In the genomic region with DNA sequence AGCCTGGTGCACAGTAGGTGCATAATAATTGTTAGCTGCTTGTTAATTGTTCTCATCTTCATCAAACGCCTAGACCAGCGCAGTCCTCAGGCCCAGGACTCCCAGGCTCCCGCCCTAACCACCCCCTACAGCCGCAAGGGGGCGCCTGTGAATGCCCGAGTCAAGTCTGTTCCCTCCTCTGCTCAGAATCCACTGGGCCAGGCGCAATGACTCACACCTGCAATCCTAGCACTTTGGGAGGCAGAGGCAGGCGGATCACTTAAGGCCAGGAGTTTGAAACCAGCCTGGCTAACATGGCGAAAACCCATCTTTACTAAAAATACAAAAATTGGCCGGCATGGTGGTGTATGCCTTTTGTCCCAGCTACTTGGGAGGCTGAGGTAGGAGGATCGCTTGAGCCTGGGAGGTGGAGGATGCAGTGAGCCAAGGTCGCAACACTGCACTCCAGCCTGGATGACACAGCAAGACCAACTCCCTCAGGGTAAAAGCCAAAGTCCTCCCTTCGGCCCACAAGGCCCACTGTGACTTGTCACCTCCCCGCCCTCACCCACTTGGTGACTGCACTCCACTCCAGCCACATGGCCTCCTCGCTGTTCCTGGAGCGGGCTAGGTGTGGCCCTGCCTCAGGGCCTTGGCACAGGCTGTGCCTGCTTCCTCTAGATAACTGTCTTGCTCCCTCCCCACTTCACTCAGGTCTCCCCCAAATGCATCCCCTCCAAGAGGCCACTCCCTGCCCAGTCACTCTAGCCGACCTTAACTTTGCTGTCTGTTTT, we compare ENCODE assay signal across 8 cellular contexts. TPM values are rescaled to one million over a fixed set of nuclear protein-coding genes. Genes with fewer than 3 reads are reported as not detected.
DNase-seq lines count a peak whose midpoint lies in the region; ATAC-seq and TF ChIP-seq lines count a peak whose summit lies in the region.

No MANE protein-coding gene starts in this region.

- H3K27me3 ChIP-seq in CD4-positive, alpha-beta T cell (ENCODE audit: control insufficient read depth, insufficient read depth, low read length): no peaks in the 10 kb centered on the region
- H3K27me3 ChIP-seq in cardiac muscle cell: no peaks in the 10 kb centered on the region

- DNase-seq in CD4-positive, alpha-beta T cell: peak; percentile 37 to 67 (median 50)
- DNase-seq in HT1080 (ENCODE audit: low read depth): peak; percentile 84
- DNase-seq in activated naive CD4-positive, alpha-beta T cell treated with anti-CD3 and anti-CD28 coated beads for 36 hours: peak; percentile 74
- DNase-seq in cardiac muscle cell (ENCODE audit: low read depth in 1 of 2, low spot score in 1 of 2): peak; percentile 73 to 88
- DNase-seq in sciatic nerve (ENCODE audit: low spot score): peak; percentile 80

- H3K36me3 ChIP-seq in cardiac muscle cell: peaks cover 6% of the 10 kb centered on the region

- peak; percentile 75 for ATAC-seq in CD4-positive, alpha-beta T cell (ENCODE audit: poor library complexity)
- peak; percentile 99 for ATAC-seq in SK-N-SH treated with all-trans-retinoic acid at 6 μM for 48 hours
- ATAC-seq in sciatic nerve: peak; percentile 63
- ATAC-seq in HG02588 (IDR thresholded peaks at IDR 0.05; ENCODE audit: unreplicated experiment): no peak
- ATAC-seq in HG03520 (IDR thresholded peaks at IDR 0.05; ENCODE audit: unreplicated experiment): no peak

- peaks cover 9% of the 10 kb centered on the region for H3K4me1 ChIP-seq in cardiac muscle cell (ENCODE audit: low read depth)

- TF ChIP-seq CTCF in CD4-positive, alpha-beta T cell (IDR thresholded peaks at IDR 0.05): peak; percentile 58
- TF ChIP-seq CTCF in cardiac muscle cell (IDR thresholded peaks at IDR 0.05; ENCODE audit: low read depth, low read length): peak; percentile 74

- H3K27me3 Mint-ChIP-seq in CD4-positive, alpha-beta T cell: no peaks in the 10 kb centered on the region
- H3K27me3 Mint-ChIP-seq in activated naive CD4-positive, alpha-beta T cell treated with anti-CD3 and anti-CD28 coated beads for 36 hours (ENCODE audit: low read depth): no peaks in the 10 kb centered on the region

- H3K9me3 ChIP-seq in CD4-positive, alpha-beta T cell (ENCODE audit: control insufficient read depth, low read length): no peaks in the 10 kb centered on the region
- no peaks in the 10 kb centered on the region for H3K9me3 ChIP-seq in cardiac muscle cell (ENCODE audit: low read depth)

- H3K4me1 Mint-ChIP-seq in CD4-positive, alpha-beta T cell (ENCODE audit: low read depth): no peaks in the 10 kb centered on the region
- no peaks in the 10 kb centered on the region for H3K4me1 Mint-ChIP-seq in activated naive CD4-positive, alpha-beta T cell treated with anti-CD3 and anti-CD28 coated beads for 36 hours (ENCODE audit: low read depth)

- no peak overlapping the region for H3K27ac Mint-ChIP-seq in CD4-positive, alpha-beta T cell
- H3K27ac Mint-ChIP-seq in activated naive CD4-positive, alpha-beta T cell treated with anti-CD3 and anti-CD28 coated beads for 36 hours: no peak overlapping the region

- H3K4me3 ChIP-seq in cardiac muscle cell: no peak overlapping the region

- intact Hi-C loops in CD4-positive, alpha-beta T cell (cut with DNase I, micrococcal nuclease): loop anchor here (1.0 to 2.0 kb wide), 2 partner anchors 90 to 91 kb away; no protein-coding TSS in a partner anchor
- intact Hi-C loops in activated naive CD4-positive, alpha-beta T cell treated with anti-CD3 and anti-CD28 coated beads for 36 hours (cut with micrococcal nuclease): loop anchor here (1.0 kb wide), 1 partner anchor 91 kb away; no protein-coding TSS in a partner anchor
- intact Hi-C loops in sciatic nerve (cut with DNase I): no loop called here

- CTCF ChIA-PET in CD4-positive, alpha-beta T cell (lab: Charles Lee): no interaction called here
- CTCF ChIA-PET in activated naive CD4-positive, alpha-beta T cell treated with anti-CD3 and anti-CD28 coated beads for 36 hours (lab: Charles Lee): no interaction called here

- H3K9me3 Mint-ChIP-seq in CD4-positive, alpha-beta T cell: no peaks in the 10 kb centered on the region
- no peaks in the 10 kb centered on the region for H3K9me3 Mint-ChIP-seq in activated naive CD4-positive, alpha-beta T cell treated with anti-CD3 and anti-CD28 coated beads for 36 hours

- POLR2A ChIA-PET in CD4-positive, alpha-beta T cell (lab: Charles Lee): no interaction called here

- H3K36me3 Mint-ChIP-seq in CD4-positive, alpha-beta T cell (ENCODE audit: low read depth): peaks cover 30% of the 10 kb centered on the region
- peaks cover 5% of the 10 kb centered on the region for H3K36me3 Mint-ChIP-seq in activated naive CD4-positive, alpha-beta T cell treated with anti-CD3 and anti-CD28 coated beads for 36 hours (ENCODE audit: low read depth)

- H3K27ac ChIP-seq in CD4-positive, alpha-beta T cell (ENCODE audit: low read depth, low read length): no peak overlapping the region
- H3K27ac ChIP-seq in cardiac muscle cell: no peak overlapping the region

- no peak overlapping the region for H3K4me3 Mint-ChIP-seq in CD4-positive, alpha-beta T cell
- H3K4me3 Mint-ChIP-seq in activated naive CD4-positive, alpha-beta T cell treated with anti-CD3 and anti-CD28 coated beads for 36 hours: no peak overlapping the region

TF ChIP-seq in SK-N-SH treated with all-trans-retinoic acid at 6 μM for 48 hours, 23 proteins besides CTCF, POLR2A, EP300 and RAD21:
- TF ChIP-seq BACH2 (CRISPR knock-in tag; IDR thresholded peaks at IDR 0.05; ENCODE audit: borderline replicate concordance) (no peak), ZC3H10 (CRISPR knock-in tag; IDR thresholded peaks at IDR 0.05) (no peak), ZNF70 (CRISPR knock-in tag; IDR thresholded peaks at IDR 0.05) (no peak)
TF ChIP-seq in SK-N-SH treated with all-trans-retinoic acid at 6 μM for 48 hours: peak in this region for 0.

RNA-seq across cellular contexts. Expression of gene ZNF653, which starts 9.1 kb away (rescaled TPM):
- 1 to 10 TPM; 7.4 to 7.5 TPM for total RNA-seq in CD4-positive, alpha-beta T cell
- total RNA-seq in HT1080 (2014; rRNA removed; shearing (Covaris generic)): 5.2 and 11.6 TPM in 2 replicates
- polyA plus RNA-seq in HT1080 (2015; cell fraction: cytosol; rRNA removed): 5.3 and 7.8 TPM in 2 replicates
- 10.6 and 13.7 TPM in 2 replicates for polyA plus RNA-seq in HT1080 (2015; cell fraction: nucleus; rRNA removed)
- 1 to 10 TPM; 6.8 to 7.3 TPM for total RNA-seq in activated naive CD4-positive, alpha-beta T cell treated with anti-CD3 and anti-CD28 coated beads for 36 hours
- 13.8 and 19.0 TPM in 2 replicates for total RNA-seq in cardiac muscle cell
- polyA plus RNA-seq in cardiac muscle cell: 10.6 and 14.4 TPM in 2 replicates
- total RNA-seq in sciatic nerve: 9.4 TPM

RNA-seq across cellular contexts. Expression of gene ELAVL3, which starts 15.7 kb away (rescaled TPM):
- total RNA-seq in CD4-positive, alpha-beta T cell: under 1 TPM in 1 of 2 experiments, not detected in 1; 0.66 TPM
- total RNA-seq in HT1080 (2014; rRNA removed; shearing (Covaris generic)): not detected in 2 replicates
- polyA plus RNA-seq in HT1080 (2015; cell fraction: cytosol; rRNA removed): not detected in 2 replicates
- not detected in 2 replicates for polyA plus RNA-seq in HT1080 (2015; cell fraction: nucleus; rRNA removed)
- not detected for total RNA-seq in activated naive CD4-positive, alpha-beta T cell treated with anti-CD3 and anti-CD28 coated beads for 36 hours
- total RNA-seq in cardiac muscle cell: 0.09 and 0.18 TPM in 2 replicates
- polyA plus RNA-seq in cardiac muscle cell: 0.10 TPM in 1 of 2 replicates, not detected in the other
- 0.45 TPM for total RNA-seq in sciatic nerve

RNA-seq across cellular contexts. Expression of gene ECSIT, which starts 32.4 kb away (rescaled TPM):
- 10 to 100 TPM; 27.2 to 27.4 TPM for total RNA-seq in CD4-positive, alpha-beta T cell
- 74.5 and 78.8 TPM in 2 replicates for total RNA-seq in HT1080 (2014; rRNA removed; shearing (Covaris generic))
- 49.9 and 61.3 TPM in 2 replicates for polyA plus RNA-seq in HT1080 (2015; cell fraction: cytosol; rRNA removed)
- polyA plus RNA-seq in HT1080 (2015; cell fraction: nucleus; rRNA removed): 45.3 and 48.3 TPM in 2 replicates
- total RNA-seq in activated naive CD4-positive, alpha-beta T cell treated with anti-CD3 and anti-CD28 coated beads for 36 hours: 10 to 100 TPM; 42.6 to 46.0 TPM
- total RNA-seq in cardiac muscle cell: 71.5 and 91.3 TPM in 2 replicates
- polyA plus RNA-seq in cardiac muscle cell: 56.6 and 64.0 TPM in 2 replicates
- total RNA-seq in sciatic nerve: 25.8 TPM

RNA-seq across cellular contexts. Expression of gene CNN1, which starts 42.1 kb away (rescaled TPM):
- total RNA-seq in CD4-positive, alpha-beta T cell: not detected
- total RNA-seq in HT1080 (2014; rRNA removed; shearing (Covaris generic)): 0.45 and 0.63 TPM in 2 replicates
- 0.66 and 1.3 TPM in 2 replicates for polyA plus RNA-seq in HT1080 (2015; cell fraction: cytosol; rRNA removed)
- polyA plus RNA-seq in HT1080 (2015; cell fraction: nucleus; rRNA removed): 0.12 and 0.22 TPM in 2 replicates
- total RNA-seq in activated naive CD4-positive, alpha-beta T cell treated with anti-CD3 and anti-CD28 coated beads for 36 hours: not detected
- 288 and 520 TPM in 2 replicates for total RNA-seq in cardiac muscle cell
- 219 and 388 TPM in 2 replicates for polyA plus RNA-seq in cardiac muscle cell
- 35.7 TPM for total RNA-seq in sciatic nerve

Comparison
In these comparisons a context has a peak if more than half of its experiments do, and no peak if none do; other contexts are left out.
1. ATAC-seq: peak in CD4-positive, alpha-beta T cell (single experiment), SK-N-SH treated with all-trans-retinoic acid at 6 μM for 48 hours (single experiment) and sciatic nerve (single experiment); none in HG02588 (single experiment) and HG03520 (single experiment).
2. Peak in every context shown above with its lines, with median percentiles within 50 percentile points of each other: DNase-seq.